ENCODE assay signal across 2 cellular contexts in the genomic region with DNA sequence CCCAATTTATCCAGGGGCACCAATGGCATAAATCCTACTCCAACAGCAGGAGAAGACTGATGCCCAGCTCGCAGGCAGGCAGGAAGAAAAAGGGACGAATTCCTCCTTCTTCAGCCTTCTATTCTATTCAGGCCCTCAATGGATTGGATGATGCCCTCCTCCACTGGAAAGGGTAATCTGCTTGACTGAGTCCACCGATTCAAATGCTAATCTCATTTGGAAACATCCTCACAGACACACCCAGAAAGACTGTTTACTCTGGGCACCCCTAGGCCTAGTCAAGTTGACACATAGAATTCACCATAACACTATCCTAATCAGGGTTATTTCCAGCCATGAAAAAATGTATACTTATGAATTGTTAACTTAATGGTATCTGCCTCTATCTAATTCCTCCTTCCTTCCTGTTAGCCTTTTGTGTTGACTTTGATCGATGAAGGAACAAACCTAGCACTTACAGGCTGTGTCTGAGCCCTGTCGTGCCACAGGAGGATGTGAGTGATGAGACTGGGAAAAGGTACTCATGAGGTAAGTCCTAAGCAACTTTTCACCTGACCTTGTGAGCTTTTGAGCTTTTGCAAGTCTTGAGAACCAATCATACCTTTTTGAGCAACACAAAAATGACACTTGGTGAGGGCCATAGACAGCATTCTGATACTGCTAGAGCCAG.
TF ChIP-seq lines count a peak whose summit lies in the region.

No MANE protein-coding gene starts in this region.

TF ChIP-seq in IMR-90, 13 proteins besides CTCF, POLR2A, EP300 and RAD21:
- TF ChIP-seq, protein P1, sequence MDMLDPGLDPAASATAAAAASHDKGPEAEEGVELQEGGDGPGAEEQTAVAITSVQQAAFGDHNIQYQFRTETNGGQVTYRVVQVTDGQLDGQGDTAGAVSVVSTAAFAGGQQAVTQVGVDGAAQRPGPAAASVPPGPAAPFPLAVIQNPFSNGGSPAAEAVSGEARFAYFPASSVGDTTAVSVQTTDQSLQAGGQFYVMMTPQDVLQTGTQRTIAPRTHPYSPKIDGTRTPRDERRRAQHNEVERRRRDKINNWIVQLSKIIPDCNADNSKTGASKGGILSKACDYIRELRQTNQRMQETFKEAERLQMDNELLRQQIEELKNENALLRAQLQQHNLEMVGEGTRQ (IDR thresholded peaks at IDR 0.05; ENCODE audit: low read depth, low read length): no peak
- TF ChIP-seq CEBPB (IDR thresholded peaks at IDR 0.05; ENCODE audit: low read depth, low read length) (no peak), CHD1 (IDR thresholded peaks at IDR 0.05; ENCODE audit: low read depth, low read length) (no peak)

TF ChIP-seq in H1, 55 proteins besides CTCF, POLR2A, EP300 and RAD21:
- TF ChIP-seq, protein P2, sequence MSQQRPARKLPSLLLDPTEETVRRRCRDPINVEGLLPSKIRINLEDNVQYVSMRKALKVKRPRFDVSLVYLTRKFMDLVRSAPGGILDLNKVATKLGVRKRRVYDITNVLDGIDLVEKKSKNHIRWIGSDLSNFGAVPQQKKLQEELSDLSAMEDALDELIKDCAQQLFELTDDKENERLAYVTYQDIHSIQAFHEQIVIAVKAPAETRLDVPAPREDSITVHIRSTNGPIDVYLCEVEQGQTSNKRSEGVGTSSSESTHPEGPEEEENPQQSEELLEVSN (IDR thresholded peaks at IDR 0.05): no peak
- TF ChIP-seq ATF2 (IDR thresholded peaks at IDR 0.05; ENCODE audit: low read length): no peak
- no peak for TF ChIP-seq SUZ12 (IDR thresholded peaks at IDR 0.05; ENCODE audit: low read length)
- TF ChIP-seq MAX (IDR thresholded peaks at IDR 0.05): no peak
- no peak for TF ChIP-seq NRF1 (IDR thresholded peaks at IDR 0.05; ENCODE audit: low read depth, low read length)
- no peak for TF ChIP-seq CEBPB (IDR thresholded peaks at IDR 0.05; ENCODE audit: low read depth, low read length)
- TF ChIP-seq EZH2 (IDR thresholded peaks at IDR 0.05; ENCODE audit: low read depth, low read length, severe bottlenecking): no peak
TF ChIP-seq in H1: peak in this region for 0.
